8 cellular contexts compared by ENCODE assay signal in genomic region chr10:128125416-128125943, GRCh38. TPM values are rescaled to one million over a fixed set of nuclear protein-coding genes. Genes with fewer than 3 reads are reported as not detected.
A peak's percentile ranks its signal among the peaks of the same experiment; 100 is the strongest.
DNase-seq lines count a peak whose midpoint lies in the region; ATAC-seq, FAIRE-seq and TF ChIP-seq lines count a peak whose summit lies in the region.

No MANE protein-coding gene starts in this region.

- no peaks in the 10 kb centered on the region for H3K9me1 ChIP-seq in keratinocyte (ENCODE audit: control insufficient read depth, extremely low read depth, insufficient read depth, low read length)

- no peak for TF ChIP-seq POLR2A in suprapubic skin (IDR thresholded peaks at IDR 0.05)

- peaks cover 6% of the 10 kb centered on the region for H4K20me1 ChIP-seq in keratinocyte (ENCODE audit: control insufficient read depth, extremely low read depth, insufficient read depth, low read length)

- no peaks in the 10 kb centered on the region for H3K36me3 Mint-ChIP-seq in activated naive CD8-positive, alpha-beta T cell

- H3K27ac Mint-ChIP-seq in activated naive CD8-positive, alpha-beta T cell = no peak overlapping the region

- H3K4me1 ChIP-seq in BE2C = peaks cover 3% of the 10 kb centered on the region; the same call in 1 of the 2 replicates
- peaks cover 27% of the 10 kb centered on the region for H3K4me1 ChIP-seq in keratinocyte (ENCODE audit: control insufficient read depth, extremely low read depth, insufficient read depth, low read length)
- peaks cover 14% of the 10 kb centered on the region for H3K4me1 ChIP-seq in suprapubic skin

- peaks cover 18% of the 10 kb centered on the region for H3K4me1 Mint-ChIP-seq in activated naive CD8-positive, alpha-beta T cell (ENCODE audit: low read depth)

- TF ChIP-seq EP300 in suprapubic skin (IDR thresholded peaks at IDR 0.05) = no peak

- H3K27me3 Mint-ChIP-seq in activated naive CD8-positive, alpha-beta T cell = peaks cover 21% of the 10 kb centered on the region

- H3K9me3 ChIP-seq in BE2C = no peaks in the 10 kb centered on the region
- H3K9me3 ChIP-seq in keratinocyte (ENCODE audit: control insufficient read depth, low read depth, low read length) = no peaks in the 10 kb centered on the region
- H3K9me3 ChIP-seq in suprapubic skin = no peaks in the 10 kb centered on the region

- peaks cover 50% of the 10 kb centered on the region for H3K79me2 ChIP-seq in keratinocyte (ENCODE audit: control insufficient read depth, insufficient read depth, low read length)

- H3K27me3 ChIP-seq in BE2C = no peaks in the 10 kb centered on the region
- no peaks in the 10 kb centered on the region for H3K27me3 ChIP-seq in keratinocyte (ENCODE audit: control insufficient read depth, extremely low read depth, insufficient read depth, low read length)
- H3K27me3 ChIP-seq in suprapubic skin = peaks cover 20% of the 10 kb centered on the region

- dilution Hi-C loops in keratinocyte (cut with MboI; ENCODE audit: extremely low pct_ligation_motif_present, low sequenced_read_pairs) = no loop called here

- H3K36me3 ChIP-seq in BE2C = peaks cover 35% of the 10 kb centered on the region
- H3K36me3 ChIP-seq in keratinocyte (ENCODE audit: control insufficient read depth in 2 of 2, extremely low read depth in 1 of 2, insufficient read depth in 2 of 2, low read length in 2 of 2) = peaks cover 0 to 10% of the 10 kb centered on the region in 2 experiments
- no peaks in the 10 kb centered on the region for H3K36me3 ChIP-seq in suprapubic skin

- H3K27ac ChIP-seq in keratinocyte (ENCODE audit: control insufficient read depth, insufficient read depth, low read length) (peak overlapping the region; percentile 60), suprapubic skin (no peak overlapping the region)

- H3K4me3 ChIP-seq in BE2C (ENCODE audit: low read depth, low read length) (peak overlapping the region; percentile 90), keratinocyte (ENCODE audit: control insufficient read depth in 2 of 3, extremely low read depth in 1 of 3, insufficient read depth in 2 of 3, low read depth in 1 of 3, low read length in 3 of 3) (peak overlapping the region; percentile 54 to 85 (median 71)), suprapubic skin (peak overlapping the region; percentile 93)

- WGBS in suprapubic skin = 4% methylated on average over 26 of the region's 33 CpGs

- no peak for ATAC-seq in HG03571 (IDR thresholded peaks at IDR 0.05; ENCODE audit: unreplicated experiment)

- DNase-seq in BE2C (no peak), HT-29 (ENCODE audit: low spot score) (peak; percentile 22), keratinocyte (ENCODE audit: low read depth, low spot score) (no peak), suprapubic skin (ENCODE audit: low spot score in 2 of 2) (no peak), SIG-M5 (lab: John Stamatoyannopoulos, UW) (no peak), NCI-H446 treated with DMSO at 0.1 percent for 48 hours (lab: John Stamatoyannopoulos, UW) (no peak)

- peak; percentile 26 for FAIRE-seq in keratinocyte (lab: Jason Lieb, UNC)

- no peaks in the 10 kb centered on the region for H3K9me3 Mint-ChIP-seq in activated naive CD8-positive, alpha-beta T cell (ENCODE audit: low read depth)

- H3K4me3 Mint-ChIP-seq in activated naive CD8-positive, alpha-beta T cell = peak overlapping the region; percentile 89

- peak overlapping the region; percentile 68 for H2AFZ ChIP-seq in keratinocyte (ENCODE audit: control insufficient read depth, low read length)

- peak overlapping the region; percentile 80 for H3K9ac ChIP-seq in keratinocyte (ENCODE audit: control insufficient read depth, extremely low read depth, insufficient read depth, low read length)

- H3K4me2 ChIP-seq in keratinocyte (ENCODE audit: control insufficient read depth, extremely low read depth, insufficient read depth, low read depth, low read length) = peak overlapping the region; percentile 87

- TF ChIP-seq CTCF in BE2C (IDR thresholded peaks at IDR 0.05; ENCODE audit: low read depth, low read length) = no peak
- no peak for TF ChIP-seq CTCF in keratinocyte (optimal IDR thresholded peaks at IDR 0.05 in 1 of 3, IDR thresholded peaks at IDR 0.05 in 1 of 3, conservative IDR thresholded peaks at IDR 0.05 in 1 of 3; ENCODE audit: extremely low read depth in 1 of 3, insufficient read depth in 2 of 3, low read length in 3 of 3)
- TF ChIP-seq CTCF in suprapubic skin (IDR thresholded peaks at IDR 0.05) = no peak

RNA-seq across cellular contexts. Expression of gene MKI67, which starts 0.7 kb away (rescaled TPM):
- 16.7 TPM for polyA plus RNA-seq in BE2C (2012; ENCODE audit: insufficient read depth, insufficient read length, low read depth)
- 49.8 and 66.9 TPM in 2 replicates for total RNA-seq in HT-29 (2014; rRNA removed; shearing (Covaris generic))
- polyA plus RNA-seq in keratinocyte = 0.95 to 12.2 TPM (median 10.4 TPM) in 3 replicates
- 0.26 TPM for polyA plus RNA-seq in keratinocyte (2011; ENCODE audit: low read depth)
- 2.1 and 2.9 TPM in 2 replicates for polyA plus RNA-seq in keratinocyte (2011; cell fraction: cytosol; rRNA removed)
- polyA plus RNA-seq in keratinocyte (2011; cell fraction: nucleus; rRNA removed) = 5.8 and 7.6 TPM in 2 replicates
- 0.08 and 17.2 TPM in 2 replicates for polyA plus RNA-seq in keratinocyte (2012; ENCODE audit: low replicate concordance)
- 1.1 to 19.1 TPM (median 11.9 TPM) in 3 replicates for polyA minus RNA-seq in keratinocyte
- 2.9 TPM for polyA minus RNA-seq in keratinocyte (2011; cell fraction: cytosol; rRNA and poly(A)+ RNA removed)
- 3.5 and 6.3 TPM in 2 replicates for polyA minus RNA-seq in keratinocyte (2011; cell fraction: nucleus; rRNA and poly(A)+ RNA removed)
- total RNA-seq in suprapubic skin = 10 to 100 TPM in 1 of 4 donors, 1 to 10 TPM in 3; 5.6 to 13.0 (median 8.9) TPM
